Comparison of ENCODE assay signal across 1 cellular context in genomic region chr2:70248145-70248809, GRCh38.
TF ChIP-seq lines count a peak whose summit lies in the region.

TSS of gene TIA1 (minus strand) at chr2:70248628. CDS start at chr2:70248430, 198 bp downstream.

TF ChIP-seq in GM12878, 131 proteins besides CTCF, POLR2A, EP300 and RAD21 (continued from another document and continues in another):
- peak; percentile 59; the same call in 1 of the 2 replicates for TF ChIP-seq BACH1 (IDR thresholded peaks at IDR 0.05; ENCODE audit: borderline replicate concordance)
- TF ChIP-seq HDAC2 (IDR thresholded peaks at IDR 0.05) = no peak
- peak; percentile 63; the same call in 1 of the 2 replicates for TF ChIP-seq ZNF687 (IDR thresholded peaks at IDR 0.05)
- peak; percentile 83 for TF ChIP-seq NKRF (conservative IDR thresholded peaks at IDR 0.05)
- no peak for TF ChIP-seq MTA3 (IDR thresholded peaks at IDR 0.05; ENCODE audit: borderline replicate concordance, low read length)
- no peak for TF ChIP-seq ATF7 (IDR thresholded peaks at IDR 0.05; ENCODE audit: low read depth)
- TF ChIP-seq USF2 (IDR thresholded peaks at IDR 0.05; ENCODE audit: borderline replicate concordance, low read depth, low read length) = no peak
- peak; percentile 23; the same call in 1 of the 2 replicates for TF ChIP-seq RBBP5 (conservative IDR thresholded peaks at IDR 0.05)
- no peak for TF ChIP-seq BCL3 (IDR thresholded peaks at IDR 0.05; ENCODE audit: borderline replicate concordance, insufficient read depth, low read depth, low read length, poor library complexity, severe bottlenecking)
- TF ChIP-seq REST (IDR thresholded peaks at IDR 0.05; ENCODE audit: low read depth, low read length) = no peak
- TF ChIP-seq NFXL1 (IDR thresholded peaks at IDR 0.05; ENCODE audit: borderline replicate concordance) = no peak
- TF ChIP-seq KDM1A (IDR thresholded peaks at IDR 0.05; ENCODE audit: borderline replicate concordance) = no peak
- TF ChIP-seq CBX3 (IDR thresholded peaks at IDR 0.05; ENCODE audit: borderline replicate concordance, low read depth) = no peak
- TF ChIP-seq CEBPB (IDR thresholded peaks at IDR 0.05; ENCODE audit: borderline replicate concordance in 1 of 2, low read depth in 2 of 2, low read length in 2 of 2) = no peak
- TF ChIP-seq ZNF592 (IDR thresholded peaks at IDR 0.05) = no peak
- no peak for TF ChIP-seq ZZZ3 (IDR thresholded peaks at IDR 0.05; ENCODE audit: control insufficient read depth, insufficient read length, low read depth)
- TF ChIP-seq ZNF24 (IDR thresholded peaks at IDR 0.05) = no peak
- no peak for TF ChIP-seq SMAD1 (IDR thresholded peaks at IDR 0.05; ENCODE audit: low read depth, partially characterized antibody)
- peak; percentile 22; the same call in 2 of the 3 replicates for TF ChIP-seq POU2F2 (IDR thresholded peaks at IDR 0.05; ENCODE audit: borderline replicate concordance, low read depth, low read length)
- no peak for TF ChIP-seq TBL1XR1 (IDR thresholded peaks at IDR 0.05; ENCODE audit: low read depth, low read length)
- no peak for TF ChIP-seq ZNF217 (IDR thresholded peaks at IDR 0.05)
- no peak for TF ChIP-seq PKNOX1 (IDR thresholded peaks at IDR 0.05)
- no peak for TF ChIP-seq RAD51 (IDR thresholded peaks at IDR 0.05)
- TF ChIP-seq HCFC1 (IDR thresholded peaks at IDR 0.05; ENCODE audit: low read length) = no peak; the same call in 1 of the 2 replicates
- TF ChIP-seq JUNB (IDR thresholded peaks at IDR 0.05) = no peak
- TF ChIP-seq HDGF (IDR thresholded peaks at IDR 0.05) = 0 out of 2 replicates have a peak, but pooled peaks have one; percentile 48
- no peak for TF ChIP-seq CHD4 (IDR thresholded peaks at IDR 0.05)
- TF ChIP-seq MEF2A (IDR thresholded peaks at IDR 0.05; ENCODE audit: insufficient read depth, low read depth, low read length) = no peak
- no peak for TF ChIP-seq EZH2 (IDR thresholded peaks at IDR 0.05; ENCODE audit: borderline replicate concordance, control insufficient read depth, low read depth, low read length)
- TF ChIP-seq LARP7 (IDR thresholded peaks at IDR 0.05) = peak; percentile 80
- TF ChIP-seq SREBF2 (IDR thresholded peaks at IDR 0.05; ENCODE audit: low read length) = no peak
- TF ChIP-seq ZNF384 (IDR thresholded peaks at IDR 0.05; ENCODE audit: borderline replicate concordance, low read depth, low read length) = no peak
- no peak for TF ChIP-seq ELK1 (IDR thresholded peaks at IDR 0.05; ENCODE audit: low read depth, low read length)
- TF ChIP-seq NRF1 (conservative IDR thresholded peaks at IDR 0.05; ENCODE audit: low read depth, low read length) = peak; percentile 94
- no peak for TF ChIP-seq SIN3A (IDR thresholded peaks at IDR 0.05; ENCODE audit: low read depth, low read length)
- no peak for TF ChIP-seq HDAC6 (IDR thresholded peaks at IDR 0.05; ENCODE audit: unreplicated experiment)
- no peak for TF ChIP-seq PAX8 (IDR thresholded peaks at IDR 0.05)
- TF ChIP-seq ZBED1 (IDR thresholded peaks at IDR 0.05; ENCODE audit: borderline replicate concordance) = no peak
- no peak for TF ChIP-seq ZNF274 (IDR thresholded peaks at IDR 0.05; ENCODE audit: insufficient read depth, insufficient read length)
